12 cellular contexts compared by ENCODE assay signal in the genomic region with DNA sequence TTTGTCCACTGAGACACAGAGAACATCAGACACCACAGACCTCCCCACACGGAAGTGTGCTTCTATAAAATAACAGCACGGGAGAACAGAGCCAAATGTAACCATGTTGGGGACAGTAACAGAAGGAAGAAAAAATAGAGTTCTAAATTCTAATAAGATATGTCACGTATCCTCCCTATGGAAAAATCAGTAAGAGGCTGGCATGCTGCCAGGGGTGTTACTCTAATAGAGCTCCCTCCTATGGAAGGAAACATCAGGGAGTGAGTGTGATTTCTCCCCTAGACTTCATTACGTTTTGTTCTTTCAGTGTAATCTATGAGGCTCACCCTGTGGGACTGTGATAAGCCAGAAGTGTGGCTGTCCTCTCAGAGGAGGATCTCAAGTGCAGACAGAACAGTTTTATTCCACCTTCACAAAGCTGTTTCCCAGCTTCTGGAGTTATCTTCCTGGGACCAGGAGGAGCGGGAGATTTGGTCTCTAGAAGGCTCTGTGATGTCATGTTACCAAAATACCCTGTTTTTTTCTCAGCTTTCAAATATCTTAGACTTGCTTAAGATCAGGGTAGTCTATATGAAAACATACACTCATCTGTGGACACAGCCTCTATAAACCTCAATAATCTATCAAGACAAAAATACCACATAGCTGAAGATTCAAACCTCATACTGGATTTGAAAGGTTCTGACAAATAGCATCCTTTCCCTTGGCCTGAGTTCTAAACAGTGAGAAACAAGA.
DNase-seq lines count a peak whose midpoint lies in the region; TF ChIP-seq lines count a peak whose summit lies in the region.
"Had no signal": no experiment of that assay in that cellular context is flagged by ENCODE, and none has a peak within 500 bp of the region (broad histone marks: within the 10 kb centered on the region; RNA-seq: fewer than 3 reads in every experiment).

No MANE protein-coding gene starts in this region.

- dilution Hi-C loops in mammary epithelial cell (cut with HindIII; ENCODE audit: low sequenced_read_pairs): no loop called here

- H3K4me3 ChIP-seq in adipocyte (ENCODE audit: low read length) (peak overlapping the region; percentile 74), Peyer's patch (no peak overlapping the region), mammary epithelial cell (replicated peaks in 1 of 3; ENCODE audit: insufficient read depth in 1 of 3, low read depth in 2 of 3, low read length in 3 of 3) (no peak overlapping the region)

- H4K20me1 ChIP-seq in mammary epithelial cell (ENCODE audit: insufficient read depth, low read length): no peaks in the 10 kb centered on the region

- H3K9ac ChIP-seq in adipocyte (ENCODE audit: low read length) (peak overlapping the region; percentile 65), mammary epithelial cell (ENCODE audit: insufficient read depth, low read length) (no peak overlapping the region)

- in situ Hi-C loops in mammary epithelial cell (cut with MboI; ENCODE audit: low sequenced_read_pairs in 2 of 2): no loop called here

- DNase-seq in GM03348 (ENCODE audit: low spot score): peak; percentile 18
- DNase-seq in NCI-H1694 treated with DMSO at 0.1 percent for 48 hours (lab: John Stamatoyannopoulos, UW): peak; percentile 6
- no peak for DNase-seq in adipocyte (ENCODE audit: low read depth)
- peak; percentile 16 for DNase-seq in myocyte (ENCODE audit: low read depth)
- DNase-seq in Peyer's patch: no peak
- DNase-seq in stimulated activated CD4-positive, alpha-beta T cell treated with anti-CD3 and anti-CD28 coated beads, Interleukin-4, amount 100 ng/mL, for 1 hour: no peak
- no peak for DNase-seq in mammary epithelial cell
- DNase-seq: COR-L47, midbrain, NCI-H526, SW 1271 had no signal

- H3K79me2 ChIP-seq in mammary epithelial cell (ENCODE audit: insufficient read depth, low read length): no peaks in the 10 kb centered on the region

- H3K27me3 ChIP-seq in adipocyte (replicated peaks; ENCODE audit: control insufficient read depth, insufficient read depth, low read length) (no peaks in the 10 kb centered on the region), Peyer's patch (no peaks in the 10 kb centered on the region), mammary epithelial cell (ENCODE audit: insufficient read depth, low read length) (no peaks in the 10 kb centered on the region)

- no TSS peak for BruUV-seq in mammary epithelial cell (replicated peaks; lab: Mats Ljungman, UMichigan)

- 89% methylated on average over 5 of the region's 5 CpGs for WGBS in mammary epithelial cell (ENCODE audit: low coverage, missing lambda C conversion rate)

- no peak for TF ChIP-seq POLR2A in Peyer's patch (IDR thresholded peaks at IDR 0.05)

- peaks cover 5% of the 10 kb centered on the region for H3K4me1 ChIP-seq in adipocyte (ENCODE audit: control insufficient read depth, insufficient read depth, low read length)
- no peaks in the 10 kb centered on the region for H3K4me1 ChIP-seq in Peyer's patch
- H3K4me1 ChIP-seq in mammary epithelial cell (ENCODE audit: insufficient read depth, low read length): peaks cover 6% of the 10 kb centered on the region

- H3K9me3 ChIP-seq in adipocyte (ENCODE audit: control insufficient read depth, low read length) (no peaks in the 10 kb centered on the region), Peyer's patch (no peaks in the 10 kb centered on the region), mammary epithelial cell (replicated peaks; ENCODE audit: insufficient read depth, low read length) (no peaks in the 10 kb centered on the region)

- H3K36me3 ChIP-seq in adipocyte (ENCODE audit: control insufficient read depth, insufficient read depth, low read length, severe bottlenecking) (no peaks in the 10 kb centered on the region), Peyer's patch (no peaks in the 10 kb centered on the region), mammary epithelial cell (ENCODE audit: insufficient read depth, low read length) (no peaks in the 10 kb centered on the region)

- CTCF ChIA-PET in mammary epithelial cell (lab: Charles Lee; ENCODE audit: low non-redundant PET): no interaction called here

- H2AFZ ChIP-seq in mammary epithelial cell (ENCODE audit: low read depth, low read length): no peak overlapping the region

- no peak overlapping the region for H3K4me2 ChIP-seq in mammary epithelial cell (ENCODE audit: insufficient read depth, low read depth, low read length)

- TF ChIP-seq CTCF in Peyer's patch (IDR thresholded peaks at IDR 0.05) (no peak), mammary epithelial cell (conservative IDR thresholded peaks at IDR 0.05 in 1 of 2, IDR thresholded peaks at IDR 0.05 in 1 of 2; ENCODE audit: extremely low read depth in 1 of 2, insufficient read depth in 1 of 2, low read depth in 1 of 2, low read length in 2 of 2) (no peak)

- H3K27ac ChIP-seq in Peyer's patch (no peak overlapping the region), mammary epithelial cell (ENCODE audit: insufficient read depth, low read depth, low read length) (no peak overlapping the region)
- H3K27ac ChIP-seq: epithelial cell of prostate had no signal

- intact Hi-C loops in mammary epithelial cell (cut with micrococcal nuclease): no loop called here

Comparison
In these comparisons a context has a peak if more than half of its experiments do, and no peak if none do; other contexts are left out.
1. DNase-seq: peak in GM03348 (single experiment), NCI-H1694 treated with DMSO at 0.1 percent for 48 hours (single experiment) and myocyte (single experiment); none in adipocyte (single experiment), Peyer's patch (0 of 3), stimulated activated CD4-positive, alpha-beta T cell treated with anti-CD3 and anti-CD28 coated beads, Interleukin-4, amount 100 ng/mL, for 1 hour (single experiment) and mammary epithelial cell (single experiment).